ENCODE assay signal across 8 cellular contexts in the genomic region with DNA sequence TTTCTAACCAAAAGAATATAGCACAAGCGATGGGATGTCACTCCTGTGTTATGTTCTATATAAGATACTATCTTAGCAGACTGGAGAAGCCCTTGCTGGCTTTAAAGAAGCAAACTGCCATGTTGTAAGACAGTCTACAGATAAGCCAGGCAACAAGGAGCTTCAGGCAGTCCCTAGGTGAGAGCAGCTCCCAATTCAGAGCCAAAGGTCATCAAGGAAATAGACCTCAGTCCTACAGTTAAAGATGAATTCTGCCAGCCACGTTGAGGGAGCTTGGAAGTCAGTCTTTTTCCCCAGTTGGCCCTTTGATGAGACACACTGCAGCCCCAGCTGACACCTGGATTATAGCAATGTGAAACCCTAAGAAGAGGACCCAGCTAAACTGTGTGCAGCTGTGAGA.
"Had no signal": no experiment of that assay in that cellular context is flagged by ENCODE, and none has a peak within 500 bp of the region (broad histone marks: within the 10 kb centered on the region; RNA-seq: fewer than 3 reads in every experiment).

No MANE protein-coding gene starts in this region.

- H3K4me1 ChIP-seq: HAP-1 had no signal

- H3K36me3 ChIP-seq: HAP-1 had no signal

- H3K36me3 Mint-ChIP-seq: IgD-negative memory B cell had no signal

- DNase-seq: GM23248, GOT3, H7, HFFc6 had no signal

- H3K27ac ChIP-seq: GM23248, HL-60 had no signal

- H3K9me3 Mint-ChIP-seq: HFFc6, IgD-negative memory B cell had no signal

- H3K27ac Mint-ChIP-seq: HFFc6, IgD-negative memory B cell had no signal

- H3K4me3 ChIP-seq: GM23248, HAP-1 had no signal

- H3K4me3 Mint-ChIP-seq: HFFc6, IgD-negative memory B cell had no signal

- H3K27me3 Mint-ChIP-seq: IgD-negative memory B cell had no signal

- FAIRE-seq: HepG2 had no signal
